In genomic region chr1:201900476-201900875, GRCh38 we compare ENCODE assay signal across 30 cellular contexts. TPM values are rescaled to one million over a fixed set of nuclear protein-coding genes. Genes with fewer than 3 reads are reported as not detected.
DNase-seq lines count a peak whose midpoint lies in the region; TF ChIP-seq lines count a peak whose summit lies in the region.
"Had no signal": no experiment of that assay in that cellular context is flagged by ENCODE, and none has a peak within 500 bp of the region (broad histone marks: within the 10 kb centered on the region; RNA-seq: fewer than 3 reads in every experiment).

No MANE protein-coding gene starts in this region.

- no peak for TF ChIP-seq POLR2A in vagina (IDR thresholded peaks at IDR 0.05)

- peaks cover 0 to 42% of the 10 kb centered on the region in 2 donors for H3K4me1 ChIP-seq in right atrium auricular region
- H3K4me1 ChIP-seq in skeletal muscle tissue (ENCODE audit: control insufficient read depth in 3 of 3, insufficient read depth in 3 of 3, low read length in 3 of 3), result peaks cover 46 to 83% (median 57%) of the 10 kb centered on the region in 3 donors
- H3K4me1 ChIP-seq in vagina, result peaks cover 52% of the 10 kb centered on the region
- H3K4me1 ChIP-seq: colonic mucosa had no signal

- H3K9me3 ChIP-seq in right atrium auricular region (no peaks in the 10 kb centered on the region), skeletal muscle tissue (ENCODE audit: control insufficient read depth in 3 of 3, low read length in 3 of 3) (no peaks in the 10 kb centered on the region), vagina (no peaks in the 10 kb centered on the region)
- H3K9me3 ChIP-seq: colonic mucosa, left lung had no signal

- H3K4me3 ChIP-seq in right atrium auricular region, result no peak overlapping the region
- H3K4me3 ChIP-seq in skeletal muscle tissue (ENCODE audit: low read length in 3 of 3), result no peak overlapping the region
- no peak overlapping the region for H3K4me3 ChIP-seq in vagina
- H3K4me3 ChIP-seq: colonic mucosa, GM23248, left lung, smooth muscle cell had no signal

- DNase-seq in right atrium auricular region (ENCODE audit: low spot score), result no peak
- DNase-seq in cardiac septum (ENCODE audit: low spot score), result no peak
- DNase-seq in fibroblast of peridontal ligament (ENCODE audit: extremely low read depth), result peak; percentile 65
- DNase-seq in vagina (ENCODE audit: extremely low spot score in 2 of 2), result no peak
- DNase-seq in NK-92 (lab: John Stamatoyannopoulos, UW; ENCODE audit: unreplicated experiment), result no peak
- no peak for DNase-seq in T-helper 2 cell
- no peak for DNase-seq in activated naive CD4-positive, alpha-beta T cell treated with Interleukin-2 at 50 U/mL for 16 hours
- DNase-seq: activated CD4-positive, alpha-beta T cell treated with anti-CD3 and anti-CD28 coated beads for 48 hours; activated CD8-positive, alpha-beta memory T cell treated with anti-CD3 and anti-CD28 coated beads for 24 hours; activated effector memory CD4-positive, alpha-beta T cell treated with anti-CD3 and anti-CD28 coated beads, Interleukin-2, amount 50 U/mL, for 16 hours; activated naive CD8-positive, alpha-beta T cell treated with anti-CD3 and anti-CD28 coated beads, Interleukin-2, amount 50 U/mL, for 24 hours; activated T-cell treated with anti-CD3 and anti-CD28 coated beads, Interleukin-2, amount 50 U/mL, for 1 hour; brain microvascular endothelial cell; CD4-positive, CD25-positive, alpha-beta regulatory T cell; colonic mucosa; GM23248; Karpas-422; left lung; naive thymus-derived CD4-positive, alpha-beta T cell; NCI-H146; NCI-H446 treated with DMSO at 0.1 percent for 48 hours; occipital lobe; stimulated activated CD4-positive, alpha-beta T cell treated with anti-CD3 and anti-CD28 coated beads, Interleukin-2, amount 100 ng/mL, for 24 hours had no signal

- no peak overlapping the region for H3K9ac ChIP-seq in skeletal muscle tissue (ENCODE audit: low read depth in 1 of 3, low read length in 3 of 3)
- H3K9ac ChIP-seq: GM23248 had no signal

- H3K36me3 ChIP-seq in right atrium auricular region (peaks cover 15% of the 10 kb centered on the region), skeletal muscle tissue (ENCODE audit: control insufficient read depth in 3 of 3, insufficient read depth in 3 of 3, low read length in 3 of 3) (peaks cover 24 to 26% (median 25%) of the 10 kb centered on the region in 3 donors), vagina (peaks cover 0 to 15% of the 10 kb centered on the region in 2 donors)
- H3K36me3 ChIP-seq: brain microvascular endothelial cell, colonic mucosa, left lung had no signal

- intact Hi-C loops in cardiac septum (cut with DNase I) (no loop called here), vagina (cut with DNase I) (no loop called here)

- no peaks in the 10 kb centered on the region for H3K27me3 ChIP-seq in right atrium auricular region
- H3K27me3 ChIP-seq in skeletal muscle tissue (ENCODE audit: control insufficient read depth in 3 of 3, insufficient read depth in 3 of 3, low read length in 3 of 3), result no peaks in the 10 kb centered on the region
- no peaks in the 10 kb centered on the region for H3K27me3 ChIP-seq in vagina
- H3K27me3 ChIP-seq: brain microvascular endothelial cell, colonic mucosa, left lung had no signal

- H3K27ac ChIP-seq in right atrium auricular region (peak overlapping the region; percentile 11 to 32), skeletal muscle tissue (ENCODE audit: low read depth, low read length) (peak overlapping the region; percentile 23), vagina (peak overlapping the region; percentile 75)
- H3K27ac ChIP-seq: brain microvascular endothelial cell, colonic mucosa, GM23248, HL-60, left lung, VCaP had no signal

- TF ChIP-seq CTCF in right atrium auricular region (IDR thresholded peaks at IDR 0.05) (no peak), vagina (IDR thresholded peaks at IDR 0.05) (no peak)

RNA-seq across cellular contexts. Expression of gene SHISA4, which starts 11.8 kb away (rescaled TPM):
- total RNA-seq in right atrium auricular region (100 to 1,000 TPM in 1 of 2 donors, 10 to 100 TPM in 1; 74.2 to 176 TPM), cardiac septum (123 TPM), skeletal muscle tissue (50.1 TPM), vagina (16.2 TPM)
- total RNA-seq: OCI-LY7 had no signal

RNA-seq across cellular contexts. Expression of gene LMOD1, which starts 45.9 kb away (rescaled TPM):
- 10 to 100 TPM; 31.4 to 42.2 TPM for total RNA-seq in right atrium auricular region
- 9.6 TPM for total RNA-seq in cardiac septum
- total RNA-seq in skeletal muscle tissue, result 15.1 TPM
- total RNA-seq in vagina, result 107 TPM
- total RNA-seq: A172; CD4-positive, CD25-positive, alpha-beta regulatory T cell; Daoy; naive thymus-derived CD4-positive, alpha-beta T cell; OCI-LY7 had no signal

RNA-seq across cellular contexts. Expression of gene TIMM17A, which starts 54.8 kb away (rescaled TPM):
- 10 to 100 TPM; 42.7 to 59.1 TPM for total RNA-seq in right atrium auricular region
- 79.1 TPM for total RNA-seq in cardiac septum
- 25.1 TPM for total RNA-seq in skeletal muscle tissue
- 18.9 TPM for total RNA-seq in vagina

Comparison
In these comparisons a context has a peak if more than half of its experiments do, and no peak if none do; other contexts are left out.
1. H3K27ac ChIP-seq: peak in every context shown above with its lines; median percentile 75 in vagina; 23 in skeletal muscle tissue; 22 in right atrium auricular region.